8 cellular contexts compared by ENCODE assay signal in genomic region chr19:10290439-10290875, GRCh38. TPM values are rescaled to one million over a fixed set of nuclear protein-coding genes. Genes with fewer than 3 reads are reported as not detected.
DNase-seq lines count a peak whose midpoint lies in the region; TF ChIP-seq lines count a peak whose summit lies in the region.

No MANE protein-coding gene starts in this region.

- intact Hi-C loops in colonic mucosa (cut with DNase I) (no loop called here), thyroid gland (cut with DNase I) (no loop called here)

- H3K9ac ChIP-seq in iPS-20b (ENCODE audit: low read depth, low read length) (no peak overlapping the region), colonic mucosa (ENCODE audit: low read depth in 2 of 2, low read length in 2 of 2) (no peak overlapping the region)

- H3K27me3 ChIP-seq in HAP-1 (ENCODE audit: low read depth) (no peaks in the 10 kb centered on the region), iPS-20b (ENCODE audit: insufficient read depth, low read length) (peaks cover 98% of the 10 kb centered on the region), colonic mucosa (peaks cover 77% of the 10 kb centered on the region), thyroid gland (peaks cover 45% of the 10 kb centered on the region)

- peaks cover 14% of the 10 kb centered on the region for H3K4me1 ChIP-seq in HAP-1
- H3K4me1 ChIP-seq in iPS-20b (ENCODE audit: insufficient read depth, low read length) = peaks cover 12% of the 10 kb centered on the region; the same call in 1 of the 2 replicates
- H3K4me1 ChIP-seq in colonic mucosa = peaks cover 46% of the 10 kb centered on the region
- peaks cover 33 to 77% of the 10 kb centered on the region in 2 donors for H3K4me1 ChIP-seq in thyroid gland

- TF ChIP-seq POLR2A in thyroid gland (IDR thresholded peaks at IDR 0.05) = no peak

- in situ Hi-C loops in HAP-1 (cut with MboI; ENCODE audit: low sequenced_read_pairs) = no loop called here

- peaks cover 10% of the 10 kb centered on the region for H3K36me3 ChIP-seq in HAP-1 (replicated peaks)
- no peaks in the 10 kb centered on the region for H3K36me3 ChIP-seq in iPS-20b (ENCODE audit: insufficient read depth, low read depth, low read length)
- H3K36me3 ChIP-seq in colonic mucosa = no peaks in the 10 kb centered on the region
- H3K36me3 ChIP-seq in thyroid gland = peaks cover 0 to 6% of the 10 kb centered on the region in 2 donors

- H3K27ac ChIP-seq in iPS-20b (ENCODE audit: low read length) (no peak overlapping the region), colonic mucosa (no peak overlapping the region), thyroid gland (no peak overlapping the region)

- CTCF ChIA-PET in AG04449 (lab: Yijun Ruan, JAX) = interaction anchor here (1.5 to 2.4 kb wide), 4 partner anchors 13 to 31 kb away, joined by 3 to 22 read pairs (median 8); partner anchors contain the start of gene ICAM1

- H3K9me3 ChIP-seq in HAP-1 = no peaks in the 10 kb centered on the region
- H3K9me3 ChIP-seq in iPS-20b (ENCODE audit: insufficient read depth, low read depth, low read length) = no peaks in the 10 kb centered on the region
- no peaks in the 10 kb centered on the region for H3K9me3 ChIP-seq in colonic mucosa
- H3K9me3 ChIP-seq in thyroid gland = no peaks in the 10 kb centered on the region

- POLR2A ChIA-PET in AG04449 (lab: Yijun Ruan, JAX) = interaction anchor here (0.5 to 2.3 kb wide), 7 partner anchors 8 to 197 kb away, joined by 3 to 15 read pairs (median 6); partner anchors contain the start of genes RAVER1 and TYK2

- TF ChIP-seq CTCF in AG04449 (IDR thresholded peaks at IDR 0.05; ENCODE audit: insufficient read depth, low read length, missing control alignments) = no peak
- no peak for TF ChIP-seq CTCF in colonic mucosa (IDR thresholded peaks at IDR 0.05)
- no peak for TF ChIP-seq CTCF in GM10266 (IDR thresholded peaks at IDR 0.05; ENCODE audit: control insufficient read depth, insufficient read depth, low read depth, missing control alignments)
- no peak for TF ChIP-seq CTCF in thyroid gland (IDR thresholded peaks at IDR 0.05)

- no peak for DNase-seq in AG04449 (ENCODE audit: low read depth, low spot score)
- DNase-seq in HAP-1 (ENCODE audit: low spot score in 2 of 2) = peak in 1 of 2 experiments; percentile 59
- peak; percentile 62 for DNase-seq in activated CD8-positive, alpha-beta memory T cell treated with anti-CD3 and anti-CD28 coated beads, Interleukin-2, amount 50 U/mL, for 48 hours
- no peak for DNase-seq in colonic mucosa
- DNase-seq in GM10266 (ENCODE audit: extremely low spot score) = no peak
- no peak for DNase-seq in thyroid gland
- DNase-seq in NCI-H2029 treated with DMSO at 0.1 percent for 48 hours (lab: John Stamatoyannopoulos, UW) = no peak

- 3% methylated on average over 26 of the region's 26 CpGs for WGBS in thyroid gland, 2 donors

- H3K4me3 ChIP-seq in AG04449 (ENCODE audit: low read depth, low read length) = peak overlapping the region; percentile 60
- H3K4me3 ChIP-seq in HAP-1 = peak overlapping the region; percentile 51
- H3K4me3 ChIP-seq in iPS-20b (ENCODE audit: low read length) = peak overlapping the region; percentile 69
- no peak overlapping the region for H3K4me3 ChIP-seq in colonic mucosa
- no peak overlapping the region for H3K4me3 ChIP-seq in thyroid gland (replicated peaks in 1 of 3)

RNA-seq across cellular contexts. Expression of gene ICAM5, which starts 0.7 kb away (rescaled TPM):
- 1 to 10 TPM in 1 of 2 donors, under 1 TPM in 1; 0.74 to 1.3 TPM for total RNA-seq in colonic mucosa
- total RNA-seq in thyroid gland = 1 to 10 TPM in 2 of 4 donors, not detected in 2; 1.0 to 1.6 TPM

RNA-seq across cellular contexts. Expression of gene ICAM4, which starts 3.7 kb away (rescaled TPM):
- total RNA-seq in colonic mucosa (under 1 TPM; 0.19 to 0.37 TPM), thyroid gland (under 1 TPM in 1 of 4 donors, not detected in 3; 0.44 TPM)

RNA-seq across cellular contexts. Expression of gene ZGLP1, which starts 19.2 kb away (rescaled TPM):
- total RNA-seq in colonic mucosa = 1 to 10 TPM in 1 of 2 donors, under 1 TPM in 1; 0.96 to 5.1 TPM
- 1 to 10 TPM in 3 of 4 donors, under 1 TPM in 1; 0.75 to 8.8 (median 2.2) TPM for total RNA-seq in thyroid gland

RNA-seq across cellular contexts. Expression of gene ICAM1, which starts 19.5 kb away (rescaled TPM):
- total RNA-seq in colonic mucosa (10 to 100 TPM in 1 of 2 donors, 1 to 10 TPM in 1; 3.5 to 13.1 TPM), thyroid gland (10 to 100 TPM in 3 of 4 donors, 1 to 10 TPM in 1; 8.1 to 37.6 (median 19.7) TPM)

RNA-seq across cellular contexts. Expression of gene FDX2, which starts 25.4 kb away (rescaled TPM):
- 10 to 100 TPM; 10.7 to 19.8 TPM for total RNA-seq in colonic mucosa
- 10 to 100 TPM; 22.8 to 44.8 (median 33.3) TPM for total RNA-seq in thyroid gland

Comparison
In these comparisons a context has a peak if more than half of its experiments do, and no peak if none do; other contexts are left out.
1. H3K4me3 ChIP-seq: peak in AG04449 (single experiment), HAP-1 (single experiment) and iPS-20b (single experiment); none in colonic mucosa (single experiment) and thyroid gland (0 of 3).